15 cellular contexts compared by ENCODE assay signal in genomic region chr3:39965997-39966396, GRCh38.
DNase-seq lines count a peak whose midpoint lies in the region; ATAC-seq and TF ChIP-seq lines count a peak whose summit lies in the region.
"Had no signal": no experiment of that assay in that cellular context is flagged by ENCODE, and none has a peak within 500 bp of the region (broad histone marks: within the 10 kb centered on the region; RNA-seq: fewer than 3 reads in every experiment).

No MANE protein-coding gene starts in this region.

- H2AFZ ChIP-seq in Karpas-422 (ENCODE audit: low read length): no peak overlapping the region
- H2AFZ ChIP-seq: GM23338 had no signal

- TF ChIP-seq CTCF in heart left ventricle (IDR thresholded peaks at IDR 0.05) (no peak), body of pancreas (IDR thresholded peaks at IDR 0.05) (no peak), omental fat pad (IDR thresholded peaks at IDR 0.05) (no peak)

- H3K4me2 ChIP-seq in Karpas-422 (ENCODE audit: low read depth, low read length, poor library complexity, severe bottlenecking): peak overlapping the region; percentile 49
- H3K4me2 ChIP-seq: GM23338 had no signal

- 54 to 78% (median 65%) methylated on average over 2 of the region's 2 CpGs for WGBS in heart left ventricle, 4 donors
- WGBS in body of pancreas, 2 donors: 52 to 53% methylated on average over 2 of the region's 2 CpGs

- H3K9me3 ChIP-seq in heart left ventricle (peaks cover 0 to 7% (median 0%) of the 10 kb centered on the region in 12 donors), Karpas-422 (ENCODE audit: low read length) (no peaks in the 10 kb centered on the region), body of pancreas (peaks cover 0 to 5% (median 0%) of the 10 kb centered on the region in 3 donors)

- H3K9me2 ChIP-seq in Karpas-422 (replicated peaks; ENCODE audit: insufficient read depth, low read length): no peaks in the 10 kb centered on the region

- no peak for DNase-seq in Right ventricle myocardium superior
- DNase-seq in heart left ventricle: no peak
- DNase-seq in Karpas-422: peak; percentile 56
- no peak for DNase-seq in body of pancreas
- DNase-seq in omental fat pad (ENCODE audit: low spot score): no peak
- no peak for DNase-seq in AG20443 (ENCODE audit: low spot score)
- DNase-seq: ACHN; C1 segment of cervical spinal cord; Calu3; CD4-positive, alpha-beta T cell; DMS 273 treated with DMSO at 0.1 percent for 48 hours; H7 had no signal

- H3K27me3 ChIP-seq in heart left ventricle: no peaks in the 10 kb centered on the region
- H3K27me3 ChIP-seq in Karpas-422 (ENCODE audit: low read length): no peaks in the 10 kb centered on the region
- no peaks in the 10 kb centered on the region for H3K27me3 ChIP-seq in body of pancreas

- H4K20me1 ChIP-seq in Karpas-422 (ENCODE audit: insufficient read depth, low read depth, low read length): no peaks in the 10 kb centered on the region

- peaks cover 70% of the 10 kb centered on the region for H3K79me2 ChIP-seq in Karpas-422 (ENCODE audit: low read length)

- H3K4me1 ChIP-seq in heart left ventricle: peaks cover 0 to 26% (median 16%) of the 10 kb centered on the region in 12 donors
- peaks cover 99% of the 10 kb centered on the region for H3K4me1 ChIP-seq in Karpas-422 (ENCODE audit: low read length)
- H3K4me1 ChIP-seq in body of pancreas: peaks cover 31% of the 10 kb centered on the region

- no peak for TF ChIP-seq POLR2A in heart left ventricle (IDR thresholded peaks at IDR 0.05)
- TF ChIP-seq POLR2A in body of pancreas (IDR thresholded peaks at IDR 0.05): no peak

- peak overlapping the region; percentile 45 for H3K9ac ChIP-seq in Karpas-422 (ENCODE audit: low read length)

- H3K36me3 ChIP-seq in heart left ventricle (no peaks in the 10 kb centered on the region), Karpas-422 (ENCODE audit: insufficient read depth, low read length) (no peaks in the 10 kb centered on the region), body of pancreas (replicated peaks in 1 of 2; ENCODE audit: insufficient read depth in 1 of 2, low read depth in 2 of 2) (no peaks in the 10 kb centered on the region)

- H3K4me3 ChIP-seq in heart left ventricle (no peak overlapping the region), Karpas-422 (ENCODE audit: low read length) (no peak overlapping the region), body of pancreas (no peak overlapping the region)
- H3K4me3 ChIP-seq: GM23338 had no signal

- ATAC-seq in Right ventricle myocardium superior (ENCODE audit: poor library complexity) (peak; percentile 36), heart left ventricle (no peak), body of pancreas (peak; percentile 15), omental fat pad (ENCODE audit: low FRiP score) (peak; percentile 56), HG03280 (IDR thresholded peaks at IDR 0.05; ENCODE audit: unreplicated experiment) (no peak), HG02840 (IDR thresholded peaks at IDR 0.05; ENCODE audit: low FRiP score, unreplicated experiment) (no peak)
- ATAC-seq: GM23338 had no signal

- intact Hi-C loops in Right ventricle myocardium superior (cut with DNase I) (no loop called here), heart left ventricle (cut with DNase I) (no loop called here), body of pancreas (cut with DNase I) (no loop called here)

- H3K27ac ChIP-seq in heart left ventricle: no peak overlapping the region
- peak overlapping the region; percentile 88 for H3K27ac ChIP-seq in Karpas-422 (ENCODE audit: low read length)
- H3K27ac ChIP-seq in body of pancreas: peak overlapping the region in 2 of 4 donors; percentile 13 to 28

Comparison
In these comparisons a context has a peak if more than half of its experiments do, and no peak if none do; other contexts are left out.
1. ATAC-seq: peak in Right ventricle myocardium superior (single experiment), body of pancreas (single experiment) and omental fat pad (single experiment); none in heart left ventricle (0 of 4), HG03280 (single experiment) and HG02840 (single experiment).